ENCODE assay signal across 1 cellular context in the genomic region with DNA sequence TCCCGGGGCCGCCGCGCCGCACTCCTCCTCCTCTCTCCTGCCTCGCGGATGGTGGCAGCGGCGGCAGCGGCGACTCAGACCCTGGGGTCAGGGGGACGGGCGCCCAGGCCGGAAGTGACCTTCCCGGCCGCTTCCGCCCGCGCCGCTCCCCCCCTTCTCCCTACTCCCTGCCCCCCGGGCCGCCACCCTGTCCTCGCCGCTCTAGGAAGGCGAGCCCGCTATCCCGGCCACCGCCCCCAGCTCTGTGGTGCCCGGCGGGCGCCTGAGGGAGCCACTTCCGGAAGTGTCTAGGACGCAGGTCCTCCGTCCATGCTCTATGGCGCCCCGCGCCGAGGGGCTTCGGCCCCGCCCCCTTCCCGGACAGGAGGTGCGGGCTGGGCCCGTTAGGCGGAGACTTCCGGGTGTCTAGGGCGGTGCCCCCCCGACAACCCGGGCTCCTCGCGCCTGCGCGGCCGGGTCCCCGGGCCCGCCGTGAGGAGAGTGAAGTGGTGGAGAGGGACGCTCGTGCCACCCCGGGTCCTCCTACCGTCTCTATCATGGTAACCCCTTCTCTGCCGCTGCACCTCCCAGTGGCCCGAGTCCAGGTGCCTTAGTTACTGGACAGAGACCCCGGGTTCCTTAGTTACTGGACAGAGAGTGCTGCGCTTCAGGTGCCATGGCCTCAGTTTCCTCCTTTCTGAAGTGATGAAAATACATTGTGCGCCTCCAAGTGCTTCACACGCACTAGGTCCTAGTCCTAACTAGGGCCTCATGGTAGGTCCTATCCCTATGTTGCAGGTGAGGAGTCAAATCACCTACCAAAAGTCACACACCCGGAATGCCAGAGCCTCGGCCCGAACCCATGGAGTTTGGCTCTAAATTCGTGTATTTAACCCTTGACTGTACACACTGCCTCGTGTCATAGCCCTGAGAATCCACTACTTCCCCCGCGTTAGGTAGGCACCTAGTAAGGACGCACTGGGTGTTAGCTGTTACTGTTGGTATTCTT.
TF ChIP-seq lines count a peak whose summit lies in the region.

A gene (minus strand): TSS at position 116 of the 988 bp plus-strand sequence. CDS start 18,078 bp downstream, outside the sequence.

TF ChIP-seq in K562, 482 proteins besides CTCF, POLR2A, EP300 and RAD21 (continued from another document and continues in another):
- TF ChIP-seq, protein P1, sequence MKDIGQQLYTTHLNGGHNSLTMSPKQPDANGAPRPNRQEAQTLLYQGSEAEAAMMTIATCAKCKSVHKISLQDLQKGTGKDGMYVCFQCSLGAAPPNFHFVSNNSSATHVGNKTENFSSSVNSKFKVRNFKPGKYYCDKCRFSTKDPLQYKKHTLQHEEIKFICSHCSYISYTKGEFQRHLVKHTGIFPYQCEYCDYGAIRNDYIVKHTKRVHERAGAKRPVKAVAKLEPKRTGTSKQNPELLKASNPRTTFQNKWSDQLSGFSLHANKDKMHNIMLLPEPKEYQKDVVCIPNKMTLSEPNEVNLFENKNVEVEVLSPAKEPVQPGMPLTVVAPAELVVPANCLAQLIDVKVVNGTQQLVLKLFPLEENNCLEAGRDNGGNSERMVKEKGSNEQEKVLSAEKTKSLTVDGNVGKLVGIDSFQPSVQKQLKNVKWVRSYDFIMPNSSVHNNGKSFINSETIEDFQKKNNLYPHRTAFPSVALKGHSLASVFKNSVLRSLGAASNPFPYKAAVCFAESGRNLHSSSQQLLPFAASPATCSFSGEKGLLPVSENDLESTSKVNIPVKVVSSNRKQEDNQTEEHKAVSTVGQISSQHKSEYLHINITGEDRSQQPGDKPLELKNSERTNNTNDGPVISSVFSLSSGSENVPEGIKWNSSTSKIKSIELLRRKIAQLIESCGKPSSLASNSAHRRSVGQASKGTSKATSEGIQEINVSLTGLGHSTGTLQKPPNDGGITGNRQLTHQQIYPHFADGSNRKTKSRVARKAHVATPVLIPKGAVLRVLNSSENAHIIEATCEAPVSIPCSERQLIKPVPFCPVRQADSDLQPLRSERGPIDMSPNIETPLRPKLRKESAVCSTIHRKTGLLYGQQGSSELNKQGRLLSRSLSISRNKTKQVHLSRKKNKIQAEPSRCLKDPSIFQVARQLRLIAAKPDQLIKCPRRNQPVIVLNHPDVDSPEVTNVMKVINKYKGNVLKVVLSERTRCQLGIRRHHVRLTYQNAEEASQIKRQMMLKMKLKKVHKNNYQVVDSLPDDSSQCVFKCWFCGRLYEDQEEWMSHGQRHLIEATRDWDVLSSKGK (CRISPR knock-in tag; IDR thresholded peaks at IDR 0.05) = no peak
- peak; percentile 56 for TF ChIP-seq HNRNPK (IDR thresholded peaks at IDR 0.05; ENCODE audit: low read depth, low read length, poor library complexity, severe bottlenecking)
- peak; percentile 21 for TF ChIP-seq JUND (IDR thresholded peaks at IDR 0.05; ENCODE audit: borderline replicate concordance, low read depth, low read length)
- TF ChIP-seq JUND (tag; IDR thresholded peaks at IDR 0.05; ENCODE audit: borderline replicate concordance, low read depth, low read length) = no peak; the same call in 2 of the 3 replicates
- TF ChIP-seq, protein P2, sequence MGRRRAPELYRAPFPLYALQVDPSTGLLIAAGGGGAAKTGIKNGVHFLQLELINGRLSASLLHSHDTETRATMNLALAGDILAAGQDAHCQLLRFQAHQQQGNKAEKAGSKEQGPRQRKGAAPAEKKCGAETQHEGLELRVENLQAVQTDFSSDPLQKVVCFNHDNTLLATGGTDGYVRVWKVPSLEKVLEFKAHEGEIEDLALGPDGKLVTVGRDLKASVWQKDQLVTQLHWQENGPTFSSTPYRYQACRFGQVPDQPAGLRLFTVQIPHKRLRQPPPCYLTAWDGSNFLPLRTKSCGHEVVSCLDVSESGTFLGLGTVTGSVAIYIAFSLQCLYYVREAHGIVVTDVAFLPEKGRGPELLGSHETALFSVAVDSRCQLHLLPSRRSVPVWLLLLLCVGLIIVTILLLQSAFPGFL (CRISPR knock-in tag; IDR thresholded peaks at IDR 0.05) = peak; percentile 50; the same call in 1 of the 2 replicates
- TF ChIP-seq GABPB1 (CRISPR knock-in tag; IDR thresholded peaks at IDR 0.05) = peak; percentile 95
- TF ChIP-seq BRD4 (IDR thresholded peaks at IDR 0.05) = 0 out of 2 replicates have a peak, but pooled peaks have one; percentile 18
- TF ChIP-seq HMG20B (CRISPR knock-in tag; IDR thresholded peaks at IDR 0.05) = no peak
- TF ChIP-seq, protein P3, sequence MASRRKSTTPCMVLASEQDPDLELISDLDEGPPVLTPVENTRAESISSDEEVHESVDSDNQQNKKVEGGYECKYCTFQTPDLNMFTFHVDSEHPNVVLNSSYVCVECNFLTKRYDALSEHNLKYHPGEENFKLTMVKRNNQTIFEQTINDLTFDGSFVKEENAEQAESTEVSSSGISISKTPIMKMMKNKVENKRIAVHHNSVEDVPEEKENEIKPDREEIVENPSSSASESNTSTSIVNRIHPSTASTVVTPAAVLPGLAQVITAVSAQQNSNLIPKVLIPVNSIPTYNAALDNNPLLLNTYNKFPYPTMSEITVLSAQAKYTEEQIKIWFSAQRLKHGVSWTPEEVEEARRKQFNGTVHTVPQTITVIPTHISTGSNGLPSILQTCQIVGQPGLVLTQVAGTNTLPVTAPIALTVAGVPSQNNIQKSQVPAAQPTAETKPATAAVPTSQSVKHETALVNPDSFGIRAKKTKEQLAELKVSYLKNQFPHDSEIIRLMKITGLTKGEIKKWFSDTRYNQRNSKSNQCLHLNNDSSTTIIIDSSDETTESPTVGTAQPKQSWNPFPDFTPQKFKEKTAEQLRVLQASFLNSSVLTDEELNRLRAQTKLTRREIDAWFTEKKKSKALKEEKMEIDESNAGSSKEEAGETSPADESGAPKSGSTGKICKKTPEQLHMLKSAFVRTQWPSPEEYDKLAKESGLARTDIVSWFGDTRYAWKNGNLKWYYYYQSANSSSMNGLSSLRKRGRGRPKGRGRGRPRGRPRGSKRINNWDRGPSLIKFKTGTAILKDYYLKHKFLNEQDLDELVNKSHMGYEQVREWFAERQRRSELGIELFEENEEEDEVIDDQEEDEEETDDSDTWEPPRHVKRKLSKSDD (conservative IDR thresholded peaks at IDR 0.05; ENCODE audit: low read length) = 0 out of 2 replicates have a peak, but pooled peaks have one; percentile 34
- TF ChIP-seq RBFOX2 (IDR thresholded peaks at IDR 0.05; ENCODE audit: low read depth, low read length) = peak; percentile 76
- TF ChIP-seq YY1 (IDR thresholded peaks at IDR 0.05; ENCODE audit: borderline replicate concordance in 1 of 3, control insufficient read depth in 1 of 3, extremely low read depth in 1 of 3, insufficient read depth in 3 of 3, insufficient read length in 1 of 3, insufficient replicate concordance in 2 of 3, low read depth in 1 of 3, low read length in 2 of 3) = peak in 2 of 3 experiments; percentile 35 to 72
- TF ChIP-seq DIDO1 (tag; IDR thresholded peaks at IDR 0.05; ENCODE audit: low read depth) = peak; percentile 21; the same call in 1 of the 2 replicates
- TF ChIP-seq, protein P4, sequence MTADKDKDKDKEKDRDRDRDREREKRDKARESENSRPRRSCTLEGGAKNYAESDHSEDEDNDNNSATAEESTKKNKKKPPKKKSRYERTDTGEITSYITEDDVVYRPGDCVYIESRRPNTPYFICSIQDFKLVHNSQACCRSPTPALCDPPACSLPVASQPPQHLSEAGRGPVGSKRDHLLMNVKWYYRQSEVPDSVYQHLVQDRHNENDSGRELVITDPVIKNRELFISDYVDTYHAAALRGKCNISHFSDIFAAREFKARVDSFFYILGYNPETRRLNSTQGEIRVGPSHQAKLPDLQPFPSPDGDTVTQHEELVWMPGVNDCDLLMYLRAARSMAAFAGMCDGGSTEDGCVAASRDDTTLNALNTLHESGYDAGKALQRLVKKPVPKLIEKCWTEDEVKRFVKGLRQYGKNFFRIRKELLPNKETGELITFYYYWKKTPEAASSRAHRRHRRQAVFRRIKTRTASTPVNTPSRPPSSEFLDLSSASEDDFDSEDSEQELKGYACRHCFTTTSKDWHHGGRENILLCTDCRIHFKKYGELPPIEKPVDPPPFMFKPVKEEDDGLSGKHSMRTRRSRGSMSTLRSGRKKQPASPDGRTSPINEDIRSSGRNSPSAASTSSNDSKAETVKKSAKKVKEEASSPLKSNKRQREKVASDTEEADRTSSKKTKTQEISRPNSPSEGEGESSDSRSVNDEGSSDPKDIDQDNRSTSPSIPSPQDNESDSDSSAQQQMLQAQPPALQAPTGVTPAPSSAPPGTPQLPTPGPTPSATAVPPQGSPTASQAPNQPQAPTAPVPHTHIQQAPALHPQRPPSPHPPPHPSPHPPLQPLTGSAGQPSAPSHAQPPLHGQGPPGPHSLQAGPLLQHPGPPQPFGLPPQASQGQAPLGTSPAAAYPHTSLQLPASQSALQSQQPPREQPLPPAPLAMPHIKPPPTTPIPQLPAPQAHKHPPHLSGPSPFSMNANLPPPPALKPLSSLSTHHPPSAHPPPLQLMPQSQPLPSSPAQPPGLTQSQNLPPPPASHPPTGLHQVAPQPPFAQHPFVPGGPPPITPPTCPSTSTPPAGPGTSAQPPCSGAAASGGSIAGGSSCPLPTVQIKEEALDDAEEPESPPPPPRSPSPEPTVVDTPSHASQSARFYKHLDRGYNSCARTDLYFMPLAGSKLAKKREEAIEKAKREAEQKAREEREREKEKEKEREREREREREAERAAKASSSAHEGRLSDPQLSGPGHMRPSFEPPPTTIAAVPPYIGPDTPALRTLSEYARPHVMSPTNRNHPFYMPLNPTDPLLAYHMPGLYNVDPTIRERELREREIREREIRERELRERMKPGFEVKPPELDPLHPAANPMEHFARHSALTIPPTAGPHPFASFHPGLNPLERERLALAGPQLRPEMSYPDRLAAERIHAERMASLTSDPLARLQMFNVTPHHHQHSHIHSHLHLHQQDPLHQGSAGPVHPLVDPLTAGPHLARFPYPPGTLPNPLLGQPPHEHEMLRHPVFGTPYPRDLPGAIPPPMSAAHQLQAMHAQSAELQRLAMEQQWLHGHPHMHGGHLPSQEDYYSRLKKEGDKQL (CRISPR knock-in tag; IDR thresholded peaks at IDR 0.05; ENCODE audit: borderline replicate concordance) = no peak
- TF ChIP-seq, protein P5, sequence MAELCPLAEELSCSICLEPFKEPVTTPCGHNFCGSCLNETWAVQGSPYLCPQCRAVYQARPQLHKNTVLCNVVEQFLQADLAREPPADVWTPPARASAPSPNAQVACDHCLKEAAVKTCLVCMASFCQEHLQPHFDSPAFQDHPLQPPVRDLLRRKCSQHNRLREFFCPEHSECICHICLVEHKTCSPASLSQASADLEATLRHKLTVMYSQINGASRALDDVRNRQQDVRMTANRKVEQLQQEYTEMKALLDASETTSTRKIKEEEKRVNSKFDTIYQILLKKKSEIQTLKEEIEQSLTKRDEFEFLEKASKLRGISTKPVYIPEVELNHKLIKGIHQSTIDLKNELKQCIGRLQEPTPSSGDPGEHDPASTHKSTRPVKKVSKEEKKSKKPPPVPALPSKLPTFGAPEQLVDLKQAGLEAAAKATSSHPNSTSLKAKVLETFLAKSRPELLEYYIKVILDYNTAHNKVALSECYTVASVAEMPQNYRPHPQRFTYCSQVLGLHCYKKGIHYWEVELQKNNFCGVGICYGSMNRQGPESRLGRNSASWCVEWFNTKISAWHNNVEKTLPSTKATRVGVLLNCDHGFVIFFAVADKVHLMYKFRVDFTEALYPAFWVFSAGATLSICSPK (IDR thresholded peaks at IDR 0.05; ENCODE audit: borderline replicate concordance) = no peak
- TF ChIP-seq HDAC8 (tag; IDR thresholded peaks at IDR 0.05) = no peak
- TF ChIP-seq MBD2 (IDR thresholded peaks at IDR 0.05; ENCODE audit: borderline replicate concordance, low read depth) = peak; percentile 73
- 0 out of 2 replicates have a peak, but pooled peaks have one; percentile 38 for TF ChIP-seq PHF21A (IDR thresholded peaks at IDR 0.05; ENCODE audit: borderline replicate concordance, low read depth)
- no peak for TF ChIP-seq BDP1 (IDR thresholded peaks at IDR 0.05; ENCODE audit: insufficient read depth, insufficient read length)
- TF ChIP-seq NCOR1 (IDR thresholded peaks at IDR 0.05) = peak; percentile 56; the same call in 1 of the 2 replicates
- TF ChIP-seq NRF1 (conservative IDR thresholded peaks at IDR 0.05 in 1 of 2, IDR thresholded peaks at IDR 0.05 in 1 of 2) = peak; percentile 98
- no peak for TF ChIP-seq SRSF1 (IDR thresholded peaks at IDR 0.05; ENCODE audit: low read depth, low read length)
- TF ChIP-seq DACH1 (IDR thresholded peaks at IDR 0.05; ENCODE audit: partially characterized antibody) = peak; percentile 16
- peak; percentile 97 for TF ChIP-seq SNIP1 (IDR thresholded peaks at IDR 0.05; ENCODE audit: low read depth)
- TF ChIP-seq LCOR (CRISPR knock-in tag; IDR thresholded peaks at IDR 0.05) = peak; percentile 52; the same call in 1 of the 2 replicates
- TF ChIP-seq MAZ (CRISPR knock-in tag; conservative IDR thresholded peaks at IDR 0.05 in 1 of 2, IDR thresholded peaks at IDR 0.05 in 1 of 2) = peak; percentile 97
- TF ChIP-seq ZNF445 (CRISPR knock-in tag; IDR thresholded peaks at IDR 0.05; ENCODE audit: low read depth) = no peak
- TF ChIP-seq TBL1XR1 (IDR thresholded peaks at IDR 0.05; ENCODE audit: low read length in 2 of 2) = no peak
- no peak for TF ChIP-seq ZNF184 (CRISPR knock-in tag; IDR thresholded peaks at IDR 0.05)
- TF ChIP-seq SNRNP70 (optimal IDR thresholded peaks at IDR 0.05; ENCODE audit: low read depth, low read length) = no peak
- TF ChIP-seq, protein P6, sequence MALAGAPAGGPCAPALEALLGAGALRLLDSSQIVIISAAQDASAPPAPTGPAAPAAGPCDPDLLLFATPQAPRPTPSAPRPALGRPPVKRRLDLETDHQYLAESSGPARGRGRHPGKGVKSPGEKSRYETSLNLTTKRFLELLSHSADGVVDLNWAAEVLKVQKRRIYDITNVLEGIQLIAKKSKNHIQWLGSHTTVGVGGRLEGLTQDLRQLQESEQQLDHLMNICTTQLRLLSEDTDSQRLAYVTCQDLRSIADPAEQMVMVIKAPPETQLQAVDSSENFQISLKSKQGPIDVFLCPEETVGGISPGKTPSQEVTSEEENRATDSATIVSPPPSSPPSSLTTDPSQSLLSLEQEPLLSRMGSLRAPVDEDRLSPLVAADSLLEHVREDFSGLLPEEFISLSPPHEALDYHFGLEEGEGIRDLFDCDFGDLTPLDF (CRISPR knock-in tag; IDR thresholded peaks at IDR 0.05) = no peak
- peak; percentile 87 for TF ChIP-seq KLF1 (tag; IDR thresholded peaks at IDR 0.05)
- TF ChIP-seq ZKSCAN1 (IDR thresholded peaks at IDR 0.05; ENCODE audit: low read depth, low read length) = peak; percentile 38; the same call in 1 of the 2 replicates
- TF ChIP-seq, protein P7, sequence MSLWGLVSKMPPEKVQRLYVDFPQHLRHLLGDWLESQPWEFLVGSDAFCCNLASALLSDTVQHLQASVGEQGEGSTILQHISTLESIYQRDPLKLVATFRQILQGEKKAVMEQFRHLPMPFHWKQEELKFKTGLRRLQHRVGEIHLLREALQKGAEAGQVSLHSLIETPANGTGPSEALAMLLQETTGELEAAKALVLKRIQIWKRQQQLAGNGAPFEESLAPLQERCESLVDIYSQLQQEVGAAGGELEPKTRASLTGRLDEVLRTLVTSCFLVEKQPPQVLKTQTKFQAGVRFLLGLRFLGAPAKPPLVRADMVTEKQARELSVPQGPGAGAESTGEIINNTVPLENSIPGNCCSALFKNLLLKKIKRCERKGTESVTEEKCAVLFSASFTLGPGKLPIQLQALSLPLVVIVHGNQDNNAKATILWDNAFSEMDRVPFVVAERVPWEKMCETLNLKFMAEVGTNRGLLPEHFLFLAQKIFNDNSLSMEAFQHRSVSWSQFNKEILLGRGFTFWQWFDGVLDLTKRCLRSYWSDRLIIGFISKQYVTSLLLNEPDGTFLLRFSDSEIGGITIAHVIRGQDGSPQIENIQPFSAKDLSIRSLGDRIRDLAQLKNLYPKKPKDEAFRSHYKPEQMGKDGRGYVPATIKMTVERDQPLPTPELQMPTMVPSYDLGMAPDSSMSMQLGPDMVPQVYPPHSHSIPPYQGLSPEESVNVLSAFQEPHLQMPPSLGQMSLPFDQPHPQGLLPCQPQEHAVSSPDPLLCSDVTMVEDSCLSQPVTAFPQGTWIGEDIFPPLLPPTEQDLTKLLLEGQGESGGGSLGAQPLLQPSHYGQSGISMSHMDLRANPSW (CRISPR knock-in tag; IDR thresholded peaks at IDR 0.05) = no peak
- no peak for TF ChIP-seq NFE2 (IDR thresholded peaks at IDR 0.05; ENCODE audit: low read depth)
- no peak for TF ChIP-seq SIRT6 (IDR thresholded peaks at IDR 0.05; ENCODE audit: low read depth, low read length)
